In the genomic region with DNA sequence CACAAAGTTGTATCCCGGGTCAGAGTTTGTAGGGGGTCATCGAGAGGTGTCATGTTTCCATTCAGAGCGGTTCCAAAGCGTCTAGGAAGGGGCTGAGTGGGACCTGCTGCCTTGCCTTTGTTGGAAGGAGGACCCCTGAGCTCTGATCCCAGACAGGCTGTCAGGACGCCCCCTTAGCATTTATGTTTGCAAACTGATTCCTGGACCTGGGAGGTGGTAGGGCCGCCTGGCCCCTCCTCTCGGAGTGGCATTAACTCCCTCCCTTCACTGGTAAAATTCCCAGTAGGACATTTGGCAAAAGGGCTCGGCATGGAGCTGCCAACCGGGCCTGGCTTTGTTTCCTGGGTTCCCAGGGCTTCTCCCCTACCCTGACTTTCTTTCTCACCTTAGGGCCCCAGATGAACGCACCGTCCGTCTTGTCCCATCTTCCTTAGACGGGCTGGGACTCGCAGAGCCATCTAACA, we compare ENCODE assay signal across 8 cellular contexts. TPM values are rescaled to one million over a fixed set of nuclear protein-coding genes. Genes with fewer than 3 reads are reported as not detected.
DNase-seq lines count a peak whose midpoint lies in the region; ATAC-seq and TF ChIP-seq lines count a peak whose summit lies in the region.

No MANE protein-coding gene starts in this region.

- no peak for TF ChIP-seq CTCF in A673 (conservative IDR thresholded peaks at IDR 0.05; ENCODE audit: low read depth, low read length)

- DNase-seq in A673 (ENCODE audit: low spot score) (no peak), cerebellum (ENCODE audit: low spot score) (peak; percentile 26), NCI-H748 (lab: John Stamatoyannopoulos, UW; ENCODE audit: unreplicated experiment) (no peak), NCI-H345 treated with DMSO at 0.1 percent for 48 hours (lab: John Stamatoyannopoulos, UW; ENCODE audit: unreplicated experiment) (no peak)

- H3K27ac ChIP-seq in A673 (ENCODE audit: low read depth, low read length, poor library complexity, severe bottlenecking), result peak overlapping the region; percentile 68
- peak overlapping the region; percentile 98 for H3K27ac ChIP-seq in HUES64 (ENCODE audit: low read depth, low read length)

- H3K9me3 ChIP-seq in A673 (ENCODE audit: low read depth, low read length, poor library complexity, severe bottlenecking), result no peaks in the 10 kb centered on the region
- H3K9me3 ChIP-seq in HUES64 (ENCODE audit: insufficient read depth, low read depth, low read length), result no peaks in the 10 kb centered on the region
- H3K9me3 ChIP-seq in mucosa of stomach (ENCODE audit: control insufficient read depth, low read length), result no peaks in the 10 kb centered on the region

- POLR2A ChIA-PET in A673 (lab: Charles Lee; ENCODE audit: low non-redundant PET), result no interaction called here

- CTCF ChIA-PET in A673 (lab: Charles Lee), result interaction anchor here (0.6 to 1.5 kb wide), 5 partner anchors 17 to 507 kb away, joined by 3 to 10 read pairs (median 4); no protein-coding TSS in a partner anchor

- H3K4me1 ChIP-seq in A673 (ENCODE audit: insufficient read depth, low read length, poor library complexity, severe bottlenecking) (peaks cover 13% of the 10 kb centered on the region), HUES64 (ENCODE audit: insufficient read depth, low read length) (peaks cover 42% of the 10 kb centered on the region), mucosa of stomach (ENCODE audit: control insufficient read depth, insufficient read depth, low read length) (peaks cover 26% of the 10 kb centered on the region)

- WGBS in HUES64, result 9% methylated on average over 14 of the region's 14 CpGs

- H3K9ac ChIP-seq in HUES64 (ENCODE audit: low read depth, low read length) (peak overlapping the region; percentile 27; the same call in 1 of the 2 replicates), mucosa of stomach (ENCODE audit: low read length) (peak overlapping the region; percentile 80)

- H3K4me3 ChIP-seq in A673 (ENCODE audit: low read depth, low read length, poor library complexity, severe bottlenecking), result peak overlapping the region; percentile 84
- peak overlapping the region; percentile 88 for H3K4me3 ChIP-seq in HUES64 (ENCODE audit: low read length)
- H3K4me3 ChIP-seq in mucosa of stomach (ENCODE audit: low read length), result peak overlapping the region; percentile 60

- ATAC-seq in HG03457 (IDR thresholded peaks at IDR 0.05; ENCODE audit: unreplicated experiment) (no peak), HG02840 (IDR thresholded peaks at IDR 0.05; ENCODE audit: low FRiP score, unreplicated experiment) (no peak)

- intact Hi-C loops in A673 (cut with micrococcal nuclease; ENCODE audit: unreplicated experiment), result loop anchor here (5.0 kb wide), 2 partner anchors 61 to 209 kb away; a partner anchor contains a TSS

- H3K36me3 ChIP-seq in A673 (ENCODE audit: insufficient read depth, low read length, poor library complexity, severe bottlenecking) (no peaks in the 10 kb centered on the region), HUES64 (ENCODE audit: insufficient read depth, low read length) (no peaks in the 10 kb centered on the region), mucosa of stomach (ENCODE audit: control insufficient read depth, insufficient read depth, low read length) (no peaks in the 10 kb centered on the region)

- BruUV-seq in A673 (replicated peaks; lab: Mats Ljungman, UMichigan), result no TSS peak

- H3K27me3 ChIP-seq in A673 (replicated peaks; ENCODE audit: insufficient read depth, low read depth, low read length, poor library complexity), result no peaks in the 10 kb centered on the region
- H3K27me3 ChIP-seq in HUES64 (ENCODE audit: insufficient read depth, low read length), result peaks cover 7% of the 10 kb centered on the region; the same call in 1 of the 2 replicates
- H3K27me3 ChIP-seq in mucosa of stomach (ENCODE audit: control insufficient read depth, insufficient read depth, low read length), result no peaks in the 10 kb centered on the region

RNA-seq across cellular contexts. Expression of a gene that starts 2.5 kb away (rescaled TPM):
- total RNA-seq in A673 (2021) (15.8 and 18.4 TPM in 2 replicates), cerebellum (4.5 TPM)
- polyA plus RNA-seq in HUES64 (2013, experiment 1 of 2), result 24.0 TPM
- polyA plus RNA-seq in HUES64 (2013, experiment 2 of 2), result 19.8 TPM
